Comparison of ENCODE assay signal across 8 cellular contexts in genomic region chr2:79935771-79936657, GRCh38.
DNase-seq lines count a peak whose midpoint lies in the region; ATAC-seq and TF ChIP-seq lines count a peak whose summit lies in the region.

No MANE protein-coding gene starts in this region.

- H3K9me3 Mint-ChIP-seq in Caco-2 (ENCODE audit: unreplicated experiment), result no peaks in the 10 kb centered on the region
- no peaks in the 10 kb centered on the region for H3K9me3 Mint-ChIP-seq in brain

- H3K9me3 ChIP-seq in Caco-2 (no peaks in the 10 kb centered on the region), testis (no peaks in the 10 kb centered on the region)

- intact Hi-C loops in Caco-2 (cut with micrococcal nuclease; ENCODE audit: unreplicated experiment), result loop anchor here (1.0 kb wide), 2 partner anchors 46 to 137 kb away; no protein-coding TSS in a partner anchor
- intact Hi-C loops in testis (cut with DNase I; ENCODE audit: low total_unique reads), result no loop called here

- CTCF ChIA-PET in Caco-2 (lab: Charles Lee), result no interaction called here

- no peak for TF ChIP-seq POLR2A in testis (IDR thresholded peaks at IDR 0.05)

- H3K4me3 Mint-ChIP-seq in Caco-2 (ENCODE audit: unreplicated experiment) (peak overlapping the region; percentile 8), brain (peak overlapping the region; percentile 72 to 80 (median 77))

- H3K4me1 Mint-ChIP-seq in Caco-2 (ENCODE audit: low read depth, unreplicated experiment), result no peaks in the 10 kb centered on the region
- H3K4me1 Mint-ChIP-seq in brain, result peaks cover 30% of the 10 kb centered on the region

- H3K27me3 ChIP-seq in Caco-2 (replicated peaks; ENCODE audit: control insufficient read depth, insufficient read depth, low read length) (no peaks in the 10 kb centered on the region), testis (no peaks in the 10 kb centered on the region)

- TF ChIP-seq CTCF in Caco-2 (IDR thresholded peaks at IDR 0.05; ENCODE audit: insufficient read depth in 1 of 2, low read depth in 1 of 2, low read length in 1 of 2, severe bottlenecking in 1 of 2, unreplicated experiment in 1 of 2) (peak; percentile 56 to 84), brain (conservative IDR thresholded peaks at IDR 0.05) (peak; percentile 70 to 83), testis (IDR thresholded peaks at IDR 0.05) (peak in 2 of 3 experiments; percentile 48 to 62)

- H3K27ac Mint-ChIP-seq in Caco-2 (ENCODE audit: unreplicated experiment) (no peak overlapping the region), brain (peak overlapping the region; percentile 25 to 91 (median 61))

- DNase-seq in Caco-2 (peak; percentile 50 to 70), NCI-H774 (lab: John Stamatoyannopoulos, UW) (peak; percentile 36), iris pigment epithelial cell (ENCODE audit: low read depth) (peak; percentile 82), testis (peak; percentile 54), NCI-H128 (lab: John Stamatoyannopoulos, UW; ENCODE audit: unreplicated experiment) (no peak)

- no peak overlapping the region for H3K27ac ChIP-seq in testis

- WGBS in testis, 2 donors, result 16 to 31% methylated on average over 9 of the region's 9 CpGs

- H3K4me1 ChIP-seq in Caco-2 (no peaks in the 10 kb centered on the region), testis (peaks cover 5% of the 10 kb centered on the region)

- ATAC-seq in GM18870 (IDR thresholded peaks at IDR 0.05; ENCODE audit: unreplicated experiment), result peak; percentile 50
- ATAC-seq in HG03432 (IDR thresholded peaks at IDR 0.05; ENCODE audit: unreplicated experiment), result peak; percentile 80

- H3K36me3 Mint-ChIP-seq in Caco-2 (ENCODE audit: insufficient read depth, unreplicated experiment), result no peaks in the 10 kb centered on the region
- H3K36me3 Mint-ChIP-seq in brain, result no peaks in the 10 kb centered on the region

- H3K4me3 ChIP-seq in Caco-2 (ENCODE audit: low read depth, low read length), result no peak overlapping the region
- H3K4me3 ChIP-seq in testis, result no peak overlapping the region

- no TSS peak for BruUV-seq in Caco-2 (replicated peaks; lab: Mats Ljungman, UMichigan)

- POLR2A ChIA-PET in Caco-2 (lab: Charles Lee), result no interaction called here

- peaks cover 11% of the 10 kb centered on the region for H3K27me3 Mint-ChIP-seq in Caco-2 (ENCODE audit: insufficient read depth, unreplicated experiment)
- H3K27me3 Mint-ChIP-seq in brain, result peaks cover 4% of the 10 kb centered on the region

- no peaks in the 10 kb centered on the region for H3K36me3 ChIP-seq in Caco-2 (ENCODE audit: control insufficient read depth, insufficient read depth, low read length)
- no peaks in the 10 kb centered on the region for H3K36me3 ChIP-seq in testis (ENCODE audit: low read depth, missing control alignments)
